Comparison of ENCODE assay signal across 1 cellular context in genomic region chr14:24817638-24818053, GRCh38.
TF ChIP-seq lines count a peak whose summit lies in the region.

No MANE protein-coding gene starts in this region.

TF ChIP-seq in HepG2, 621 proteins besides CTCF, POLR2A, EP300 and RAD21 (continued from another document and continues in another):
- TF ChIP-seq ZUFSP (CRISPR knock-in tag; IDR thresholded peaks at IDR 0.05; ENCODE audit: borderline replicate concordance) (no peak), ZNF33B (CRISPR knock-in tag; IDR thresholded peaks at IDR 0.05) (no peak; the same call in 1 of the 2 replicates), RFX5 (IDR thresholded peaks at IDR 0.05; ENCODE audit: low read depth, low read length) (no peak), HMG20A (CRISPR knock-in tag; IDR thresholded peaks at IDR 0.05; ENCODE audit: borderline replicate concordance) (no peak), ZNF709 (CRISPR knock-in tag; IDR thresholded peaks at IDR 0.05) (no peak; the same call in 1 of the 2 replicates), NR0B2 (CRISPR knock-in tag; IDR thresholded peaks at IDR 0.05) (no peak), LBX2 (CRISPR knock-in tag; IDR thresholded peaks at IDR 0.05; ENCODE audit: borderline replicate concordance) (0 out of 2 replicates have a peak, but pooled peaks have one; percentile 43), MYPOP (CRISPR knock-in tag; IDR thresholded peaks at IDR 0.05) (no peak), TCF12 (IDR thresholded peaks at IDR 0.05) (no peak), TCF12 (CRISPR knock-in tag; IDR thresholded peaks at IDR 0.05) (0 out of 2 replicates have a peak, but pooled peaks have one; percentile 1), MXD4 (CRISPR knock-in tag; IDR thresholded peaks at IDR 0.05) (no peak; the same call in 1 of the 2 replicates), HIC2 (CRISPR knock-in tag; IDR thresholded peaks at IDR 0.05; ENCODE audit: low read depth) (no peak), NFKB2 (CRISPR knock-in tag; IDR thresholded peaks at IDR 0.05; ENCODE audit: borderline replicate concordance) (0 out of 2 replicates have a peak, but pooled peaks have one; percentile 3), EEA1 (CRISPR knock-in tag; IDR thresholded peaks at IDR 0.05; ENCODE audit: borderline replicate concordance) (no peak; the same call in 1 of the 2 replicates), ARID5B (CRISPR knock-in tag; IDR thresholded peaks at IDR 0.05) (no peak), ZNF572 (CRISPR knock-in tag; IDR thresholded peaks at IDR 0.05) (peak; percentile 90), ZNF121 (CRISPR knock-in tag; IDR thresholded peaks at IDR 0.05) (no peak), KDM3A (CRISPR knock-in tag; IDR thresholded peaks at IDR 0.05; ENCODE audit: low read depth) (no peak; the same call in 1 of the 2 replicates), RFX1 (IDR thresholded peaks at IDR 0.05) (no peak), ZBTB7B (CRISPR knock-in tag; IDR thresholded peaks at IDR 0.05) (no peak), FOXC1 (CRISPR knock-in tag; IDR thresholded peaks at IDR 0.05; ENCODE audit: borderline replicate concordance) (no peak), CC2D1A (CRISPR knock-in tag; IDR thresholded peaks at IDR 0.05) (no peak), NFIC (IDR thresholded peaks at IDR 0.05; ENCODE audit: low read length) (no peak), ZNF256 (CRISPR knock-in tag; conservative IDR thresholded peaks at IDR 0.05) (no peak), RBAK (CRISPR knock-in tag; IDR thresholded peaks at IDR 0.05) (peak; percentile 68), ZBTB46 (CRISPR knock-in tag; IDR thresholded peaks at IDR 0.05; ENCODE audit: borderline replicate concordance) (peak; percentile 97; the same call in 1 of the 2 replicates), ZNF674 (CRISPR knock-in tag; IDR thresholded peaks at IDR 0.05; ENCODE audit: low read depth) (no peak), ZNF264 (CRISPR knock-in tag; IDR thresholded peaks at IDR 0.05) (no peak), RXRB (CRISPR knock-in tag; IDR thresholded peaks at IDR 0.05; ENCODE audit: borderline replicate concordance) (no peak), KDM2A (CRISPR knock-in tag; IDR thresholded peaks at IDR 0.05; ENCODE audit: borderline replicate concordance, low read depth) (peak; percentile 63; the same call in 1 of the 2 replicates), CREB1 (IDR thresholded peaks at IDR 0.05) (no peak), CREB1 (CRISPR knock-in tag; IDR thresholded peaks at IDR 0.05) (no peak), TOPORS (CRISPR knock-in tag; IDR thresholded peaks at IDR 0.05) (no peak), SIN3A (IDR thresholded peaks at IDR 0.05; ENCODE audit: borderline replicate concordance, low read depth, low read length) (no peak), ZNF605 (CRISPR knock-in tag; IDR thresholded peaks at IDR 0.05) (peak; percentile 21; the same call in 1 of the 2 replicates), POLR2AphosphoS2 (IDR thresholded peaks at IDR 0.05; ENCODE audit: low read depth, low read length) (no peak), GABPA (IDR thresholded peaks at IDR 0.05; ENCODE audit: low read depth, low read length) (no peak), GABPA (CRISPR knock-in tag; IDR thresholded peaks at IDR 0.05; ENCODE audit: low read depth) (no peak), STAG1 (CRISPR knock-in tag; IDR thresholded peaks at IDR 0.05) (peak; percentile 62), DMTF1 (CRISPR knock-in tag; IDR thresholded peaks at IDR 0.05) (no peak), TCF7L2 (IDR thresholded peaks at IDR 0.05; ENCODE audit: low read depth, low read length) (0 out of 2 replicates have a peak, but pooled peaks have one; percentile 17), ZNF251 (CRISPR knock-in tag; IDR thresholded peaks at IDR 0.05) (peak; percentile 96; the same call in 1 of the 2 replicates), ZNF670 (CRISPR knock-in tag; IDR thresholded peaks at IDR 0.05; ENCODE audit: borderline replicate concordance) (no peak), TSC22D2 (CRISPR knock-in tag; IDR thresholded peaks at IDR 0.05; ENCODE audit: borderline replicate concordance) (no peak; the same call in 1 of the 2 replicates), USF2 (IDR thresholded peaks at IDR 0.05; ENCODE audit: low read depth, low read length) (no peak), USF2 (CRISPR knock-in tag; IDR thresholded peaks at IDR 0.05; ENCODE audit: borderline replicate concordance) (no peak), SYNCRIP (IDR thresholded peaks at IDR 0.05; ENCODE audit: insufficient read depth, low read depth, low read length) (no peak), ZBTB26 (CRISPR knock-in tag; IDR thresholded peaks at IDR 0.05; ENCODE audit: borderline replicate concordance) (no peak), RBM22 (optimal IDR thresholded peaks at IDR 0.05; ENCODE audit: low read length) (no peak), ZMAT5 (CRISPR knock-in tag; IDR thresholded peaks at IDR 0.05; ENCODE audit: borderline replicate concordance, low read depth) (no peak), ZNF777 (CRISPR knock-in tag; IDR thresholded peaks at IDR 0.05) (peak; percentile 48), CHD2 (IDR thresholded peaks at IDR 0.05; ENCODE audit: low read depth, low read length) (no peak)
